Comparison of ENCODE assay signal across 20 cellular contexts in genomic region chr11:9878936-9879335, GRCh38.
DNase-seq lines count a peak whose midpoint lies in the region; ATAC-seq, FAIRE-seq and TF ChIP-seq lines count a peak whose summit lies in the region.
"Had no signal": no experiment of that assay in that cellular context is flagged by ENCODE, and none has a peak within 500 bp of the region (broad histone marks: within the 10 kb centered on the region; RNA-seq: fewer than 3 reads in every experiment).

No MANE protein-coding gene starts in this region.

- H3K36me3 ChIP-seq in astrocyte (ENCODE audit: insufficient read depth, low read length) (no peaks in the 10 kb centered on the region), GM23338 (ENCODE audit: insufficient read depth) (no peaks in the 10 kb centered on the region), colonic mucosa (no peaks in the 10 kb centered on the region)
- H3K36me3 ChIP-seq: BE2C, HAP-1 had no signal

- H3K27me3 ChIP-seq in astrocyte (ENCODE audit: insufficient read depth, low read length) (no peaks in the 10 kb centered on the region), GM23338 (ENCODE audit: insufficient read depth) (no peaks in the 10 kb centered on the region), colonic mucosa (no peaks in the 10 kb centered on the region)
- H3K27me3 ChIP-seq: BE2C had no signal

- POLR2A ChIA-PET in A549 (lab: Yijun Ruan, JAX) = no interaction called here

- H3K27me3 Mint-ChIP-seq in astrocyte (ENCODE audit: low read depth, unreplicated experiment) (no peaks in the 10 kb centered on the region), GM23338 (ENCODE audit: insufficient read depth, low read depth, poor library complexity) (peaks cover 1% of the 10 kb centered on the region)
- H3K27me3 Mint-ChIP-seq: CD8-positive, alpha-beta memory T cell had no signal

- H3K4me3 Mint-ChIP-seq in astrocyte (ENCODE audit: unreplicated experiment) (no peak overlapping the region), GM23338 (no peak overlapping the region)
- H3K4me3 Mint-ChIP-seq: CD4-positive, CD25-positive, alpha-beta regulatory T cell; CD8-positive, alpha-beta memory T cell had no signal

- TF ChIP-seq EP300 in A549 (IDR thresholded peaks at IDR 0.05) = no peak

- DNase-seq in A549 (ENCODE audit: low read depth in 1 of 2, low spot score in 1 of 2) (no peak), astrocyte (ENCODE audit: low read depth) (no peak), retinal pigment epithelial cell (ENCODE audit: low read depth) (peak; percentile 3), GM23338 (ENCODE audit: low spot score) (no peak), colonic mucosa (no peak)
- no peak for DNase-seq in activated CD4-positive, CD25-positive, alpha-beta regulatory T cell treated with anti-CD3 and anti-CD28 coated beads, Interleukin-2, amount 50 U/mL, for 72 hours
- DNase-seq: 8988T; BE2C; C1 segment of cervical spinal cord; CD4-positive, CD25-positive, alpha-beta regulatory T cell; CD8-positive, alpha-beta memory T cell; COR-L47; DMS153; DMS79; GF-D8; IMR-90; KBM-7 had no signal

- no peaks in the 10 kb centered on the region for H3K9me2 ChIP-seq in GM23338 (ENCODE audit: insufficient read depth)

- TF ChIP-seq RAD21 in A549 (conservative IDR thresholded peaks at IDR 0.05 in 1 of 2, IDR thresholded peaks at IDR 0.05 in 1 of 2) = no peak

- CTCF ChIA-PET in A549 (lab: Yijun Ruan, JAX) = interaction anchor here (0.6 to 0.8 kb wide), 2 partner anchors 11 to 683 kb away, joined by 3 read pairs; no protein-coding TSS in a partner anchor

- H3K4me2 ChIP-seq in A549 (no peak overlapping the region), astrocyte (ENCODE audit: low read length) (no peak overlapping the region), GM23338 (no peak overlapping the region)

- 89% methylated on average over 2 of the region's 2 CpGs for WGBS in A549 (ENCODE audit: missing lambda C conversion rate)

- H3K27ac ChIP-seq in A549 (no peak overlapping the region), astrocyte (ENCODE audit: low read depth, low read length) (no peak overlapping the region), GM23338 (ENCODE audit: low read depth) (no peak overlapping the region), colonic mucosa (no peak overlapping the region)

- no peak overlapping the region for H3K27ac Mint-ChIP-seq in astrocyte (ENCODE audit: unreplicated experiment)
- no peak overlapping the region for H3K27ac Mint-ChIP-seq in GM23338
- H3K27ac Mint-ChIP-seq: CD4-positive, CD25-positive, alpha-beta regulatory T cell; CD8-positive, alpha-beta memory T cell had no signal

- H3K9me3 ChIP-seq in A549 = peaks cover 3% of the 10 kb centered on the region; the same call in 1 of the 3 replicates
- no peaks in the 10 kb centered on the region for H3K9me3 ChIP-seq in astrocyte (ENCODE audit: insufficient read depth, low read depth, low read length)
- H3K9me3 ChIP-seq in colonic mucosa = no peaks in the 10 kb centered on the region
- H3K9me3 ChIP-seq: BE2C, HAP-1 had no signal

- H4K20me1 ChIP-seq in astrocyte (ENCODE audit: insufficient read depth, low read length) (no peaks in the 10 kb centered on the region), GM23338 (replicated peaks; ENCODE audit: insufficient read depth) (no peaks in the 10 kb centered on the region)

- intact Hi-C loops in colonic mucosa (cut with DNase I) = no loop called here

- H3K36me3 Mint-ChIP-seq in astrocyte (ENCODE audit: low read depth, unreplicated experiment) (no peaks in the 10 kb centered on the region), GM23338 (ENCODE audit: low read depth) (peaks cover 9% of the 10 kb centered on the region; the same call in 1 of the 3 replicates)
- H3K36me3 Mint-ChIP-seq: CD4-positive, CD25-positive, alpha-beta regulatory T cell had no signal

- H2AFZ ChIP-seq in astrocyte (ENCODE audit: low read depth, low read length) = no peak overlapping the region
- no peak overlapping the region for H2AFZ ChIP-seq in GM23338

- no peaks in the 10 kb centered on the region for H3K9me3 Mint-ChIP-seq in astrocyte (ENCODE audit: unreplicated experiment)
- H3K9me3 Mint-ChIP-seq in GM23338 = no peaks in the 10 kb centered on the region; the same call in 2 of the 3 replicates
- H3K9me3 Mint-ChIP-seq: CD4-positive, CD25-positive, alpha-beta regulatory T cell; CD8-positive, alpha-beta memory T cell had no signal

- TF ChIP-seq CTCF in A549 (IDR thresholded peaks at IDR 0.05) = no peak
- TF ChIP-seq CTCF in astrocyte (IDR thresholded peaks at IDR 0.05; ENCODE audit: insufficient read depth, low read depth, low read length) = no peak
- TF ChIP-seq CTCF in retinal pigment epithelial cell (conservative IDR thresholded peaks at IDR 0.05; ENCODE audit: low read depth, low read length) = no peak
- no peak for TF ChIP-seq CTCF in GM23338 (conservative IDR thresholded peaks at IDR 0.05; ENCODE audit: low read depth in 2 of 2)
- TF ChIP-seq CTCF in colonic mucosa (IDR thresholded peaks at IDR 0.05) = no peak

- H3K79me2 ChIP-seq in astrocyte (ENCODE audit: insufficient read depth, low read length) (no peaks in the 10 kb centered on the region), GM23338 (replicated peaks; ENCODE audit: insufficient read depth) (no peaks in the 10 kb centered on the region)

- H3K4me1 Mint-ChIP-seq in astrocyte (ENCODE audit: low read depth, unreplicated experiment) (peaks cover 6% of the 10 kb centered on the region), GM23338 (peaks cover 8% of the 10 kb centered on the region)
- H3K4me1 Mint-ChIP-seq: CD4-positive, CD25-positive, alpha-beta regulatory T cell; CD8-positive, alpha-beta memory T cell had no signal

- FAIRE-seq in A549 (lab: Jason Lieb, UNC) = no peak
- FAIRE-seq in G401.6 (lab: Jason Lieb, UNC) = peak; percentile 17
- peak; percentile 37 for FAIRE-seq in astrocyte (lab: Jason Lieb, UNC)
- FAIRE-seq: D721Med had no signal

- ATAC-seq in A549 = no peak
- ATAC-seq in GM23338 = no peak

- no peaks in the 10 kb centered on the region for H3F3A ChIP-seq in GM23338 (replicated peaks; ENCODE audit: low read depth)

- H3K4me3 ChIP-seq in A549 (no peak overlapping the region), astrocyte (ENCODE audit: insufficient read depth, low read depth, low read length) (no peak overlapping the region), retinal pigment epithelial cell (ENCODE audit: low read length) (no peak overlapping the region), GM23338 (no peak overlapping the region), colonic mucosa (no peak overlapping the region)
- H3K4me3 ChIP-seq: HAP-1 had no signal

- no peak for TF ChIP-seq POLR2A in A549 (IDR thresholded peaks at IDR 0.05; ENCODE audit: low read length)

- no peak overlapping the region for H3K9ac ChIP-seq in astrocyte (ENCODE audit: low read length)
- no peak overlapping the region for H3K9ac ChIP-seq in colonic mucosa (ENCODE audit: low read depth in 2 of 2, low read length in 2 of 2)

- H3K4me1 ChIP-seq in A549 (peaks cover 9% of the 10 kb centered on the region; the same call in 1 of the 3 replicates), astrocyte (ENCODE audit: insufficient read depth, low read length) (no peaks in the 10 kb centered on the region), GM23338 (ENCODE audit: insufficient read depth) (peaks cover 9% of the 10 kb centered on the region), colonic mucosa (peaks cover 2% of the 10 kb centered on the region)
- H3K4me1 ChIP-seq: BE2C had no signal

TF ChIP-seq in A549, 52 proteins besides CTCF, POLR2A, EP300 and RAD21:
- TF ChIP-seq CHD2 (IDR thresholded peaks at IDR 0.05; ENCODE audit: low read length, partially characterized antibody) (no peak), MAFK (IDR thresholded peaks at IDR 0.05; ENCODE audit: partially characterized antibody) (peak; percentile 43)

TF ChIP-seq in GM23338, 12 proteins besides CTCF, POLR2A, EP300 and RAD21:
- no peak for TF ChIP-seq NANOG (IDR thresholded peaks at IDR 0.05; ENCODE audit: borderline replicate concordance)
- TF ChIP-seq ZNF114 (CRISPR knock-in tag; IDR thresholded peaks at IDR 0.05) = no peak
TF ChIP-seq in GM23338: peak in this region for 0.
